21 cellular contexts compared by ENCODE assay signal in the genomic region with DNA sequence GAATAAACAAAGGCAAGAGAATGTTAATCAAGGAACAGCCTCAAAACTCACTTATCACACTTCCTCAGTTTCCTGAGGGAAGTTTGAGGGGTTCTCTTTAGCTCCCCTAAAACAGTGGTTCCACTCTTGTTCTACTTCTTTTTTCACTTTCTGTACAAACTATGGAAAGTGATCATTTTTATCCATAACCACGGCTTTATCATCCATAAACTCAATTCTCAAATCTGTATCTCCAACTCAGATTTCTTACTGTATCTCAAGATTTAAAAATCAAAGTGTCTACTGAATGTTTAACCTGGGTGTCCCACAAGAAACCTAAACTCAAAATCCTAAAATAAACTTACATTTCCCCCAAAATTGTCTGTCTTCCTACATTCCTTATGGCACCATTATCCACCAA. TPM values are rescaled to one million over a fixed set of nuclear protein-coding genes. Genes with fewer than 3 reads are reported as not detected.
DNase-seq lines count a peak whose midpoint lies in the region; ATAC-seq, FAIRE-seq and TF ChIP-seq lines count a peak whose summit lies in the region.
"Had no signal": no experiment of that assay in that cellular context is flagged by ENCODE, and none has a peak within 500 bp of the region (broad histone marks: within the 10 kb centered on the region; RNA-seq: fewer than 3 reads in every experiment).

No MANE protein-coding gene starts in this region.

- intact Hi-C loops in CD4-positive, alpha-beta T cell (cut with DNase I, micrococcal nuclease): no loop called here
- intact Hi-C loops in PC-9 (cut with micrococcal nuclease; ENCODE audit: unreplicated experiment) (no loop called here), mammary epithelial cell (cut with micrococcal nuclease) (no loop called here), colonic mucosa (cut with DNase I) (no loop called here)

- no TSS peak for BruUV-seq in PC-9 (replicated peaks; lab: Mats Ljungman, UMichigan)
- no TSS peak for BruUV-seq in mammary epithelial cell (replicated peaks; lab: Mats Ljungman, UMichigan)

- no peaks in the 10 kb centered on the region for H3K9me3 ChIP-seq in A549
- no peaks in the 10 kb centered on the region for H3K9me3 ChIP-seq in CD4-positive, alpha-beta T cell (ENCODE audit: control insufficient read depth, low read length)
- no peaks in the 10 kb centered on the region for H3K9me3 ChIP-seq in PC-9 (ENCODE audit: insufficient read depth, low read depth)
- H3K9me3 ChIP-seq in mammary epithelial cell (replicated peaks; ENCODE audit: insufficient read depth, low read length): no peaks in the 10 kb centered on the region
- no peaks in the 10 kb centered on the region for H3K9me3 ChIP-seq in colonic mucosa
- H3K9me3 ChIP-seq: prostate gland, thyroid gland had no signal

- H3K27ac Mint-ChIP-seq in CD4-positive, alpha-beta T cell: peak overlapping the region; percentile 50
- H3K27ac Mint-ChIP-seq: nephron progenitor cell had no signal

- no peaks in the 10 kb centered on the region for H3K9me2 ChIP-seq in PC-9 (ENCODE audit: insufficient read depth)

- TF ChIP-seq POLR2A in A549 (IDR thresholded peaks at IDR 0.05; ENCODE audit: low read length): no peak

- H3K36me3 Mint-ChIP-seq in CD4-positive, alpha-beta T cell (ENCODE audit: low read depth): peaks cover 32% of the 10 kb centered on the region
- H3K36me3 Mint-ChIP-seq: IgD-negative memory B cell had no signal

- H3K4me3 ChIP-seq in A549 (no peak overlapping the region), PC-9 (no peak overlapping the region), mammary epithelial cell (replicated peaks in 1 of 3; ENCODE audit: insufficient read depth in 1 of 3, low read depth in 2 of 3, low read length in 3 of 3) (no peak overlapping the region), colonic mucosa (no peak overlapping the region)
- H3K4me3 ChIP-seq: lung, prostate gland, smooth muscle cell, thyroid gland had no signal

- no peak overlapping the region for H3K4me3 Mint-ChIP-seq in CD4-positive, alpha-beta T cell
- H3K4me3 Mint-ChIP-seq: immature natural killer cell, nephron progenitor cell had no signal

- no peaks in the 10 kb centered on the region for H3K27me3 ChIP-seq in CD4-positive, alpha-beta T cell (ENCODE audit: control insufficient read depth, insufficient read depth, low read length)
- H3K27me3 ChIP-seq in PC-9 (ENCODE audit: insufficient read depth, low read depth) (no peaks in the 10 kb centered on the region), mammary epithelial cell (ENCODE audit: insufficient read depth, low read length) (no peaks in the 10 kb centered on the region), colonic mucosa (no peaks in the 10 kb centered on the region)
- H3K27me3 ChIP-seq: thyroid gland had no signal

- TF ChIP-seq CTCF in A549 (IDR thresholded peaks at IDR 0.05): no peak
- TF ChIP-seq CTCF in CD4-positive, alpha-beta T cell (IDR thresholded peaks at IDR 0.05): no peak
- TF ChIP-seq CTCF in PC-9 (conservative IDR thresholded peaks at IDR 0.05): no peak
- no peak for TF ChIP-seq CTCF in mammary epithelial cell (conservative IDR thresholded peaks at IDR 0.05 in 1 of 2, IDR thresholded peaks at IDR 0.05 in 1 of 2; ENCODE audit: extremely low read depth in 1 of 2, insufficient read depth in 1 of 2, low read depth in 1 of 2, low read length in 2 of 2)
- no peak for TF ChIP-seq CTCF in colonic mucosa (IDR thresholded peaks at IDR 0.05)

- POLR2A ChIA-PET in A549 (lab: Yijun Ruan, JAX): no interaction called here
- POLR2A ChIA-PET in CD4-positive, alpha-beta T cell (lab: Charles Lee): no interaction called here
- POLR2A ChIA-PET in PC-9 (lab: Charles Lee; ENCODE audit: unreplicated experiment): no interaction called here

- H4K20me1 ChIP-seq in PC-9 (ENCODE audit: insufficient read depth): peaks cover 24% of the 10 kb centered on the region
- no peaks in the 10 kb centered on the region for H4K20me1 ChIP-seq in mammary epithelial cell (ENCODE audit: insufficient read depth, low read length)

- H2AFZ ChIP-seq in PC-9: no peak overlapping the region
- H2AFZ ChIP-seq in mammary epithelial cell (ENCODE audit: low read depth, low read length): no peak overlapping the region

- DNase-seq in A549 (ENCODE audit: low read depth in 1 of 2, low spot score in 1 of 2) (no peak), PC-9 (no peak), mammary epithelial cell (no peak), mesenteric fat pad (ENCODE audit: low spot score) (no peak), colonic mucosa (no peak), NCI-H2196 treated with DMSO at 0.1 percent for 48 hours (lab: John Stamatoyannopoulos, UW; ENCODE audit: unreplicated experiment) (no peak), foreskin melanocyte (no peak)
- DNase-seq in CD4-positive, alpha-beta T cell: no peak
- DNase-seq: DMS 273 treated with DMSO at 0.1 percent for 48 hours, immature natural killer cell, NCI-H1092, NCI-H2107, NCI-H82, nephron progenitor cell, thyroid gland had no signal

- H3K4me2 ChIP-seq in A549 (peak overlapping the region; percentile 70; the same call in 2 of the 3 replicates), PC-9 (peak overlapping the region; percentile 17; the same call in 1 of the 2 replicates), mammary epithelial cell (ENCODE audit: insufficient read depth, low read depth, low read length) (no peak overlapping the region)
- H3K4me2 ChIP-seq: smooth muscle cell had no signal

- CTCF ChIA-PET in A549 (lab: Yijun Ruan, JAX) (interaction anchor here (1.5 to 6.1 kb wide), 2 partner anchors 16 to 124 kb away, joined by 4 to 40 read pairs; partner anchors contain the start of gene KLHDC9), PC-9 (lab: Charles Lee) (no interaction called here), mammary epithelial cell (lab: Charles Lee; ENCODE audit: low non-redundant PET) (no interaction called here)
- CTCF ChIA-PET in CD4-positive, alpha-beta T cell (lab: Charles Lee): no interaction called here

- 95% methylated on average over 1 of the region's 1 CpG for whole genome bisulfite sequencing in A549 (ENCODE audit: missing lambda C conversion rate)
- 100% methylated on average over 1 of the region's 1 CpG for WGBS in mammary epithelial cell (ENCODE audit: low coverage, missing lambda C conversion rate)

- dilution Hi-C loops in mammary epithelial cell (cut with HindIII; ENCODE audit: low sequenced_read_pairs): no loop called here

- peaks cover 87% of the 10 kb centered on the region for H3K79me2 ChIP-seq in PC-9 (ENCODE audit: low read depth)
- peaks cover 89% of the 10 kb centered on the region for H3K79me2 ChIP-seq in mammary epithelial cell (ENCODE audit: insufficient read depth, low read length)

- no peak for ATAC-seq in A549
- no peak for ATAC-seq in CD4-positive, alpha-beta T cell (ENCODE audit: poor library complexity)

- H3K9me3 Mint-ChIP-seq in CD4-positive, alpha-beta T cell: no peaks in the 10 kb centered on the region
- H3K9me3 Mint-ChIP-seq: IgD-negative memory B cell, immature natural killer cell, nephron progenitor cell had no signal

- H3K9ac ChIP-seq in mammary epithelial cell (ENCODE audit: insufficient read depth, low read length): no peak overlapping the region
- H3K9ac ChIP-seq in colonic mucosa (ENCODE audit: low read depth in 2 of 2, low read length in 2 of 2): no peak overlapping the region

- no peak for TF ChIP-seq EP300 in A549 (IDR thresholded peaks at IDR 0.05)

- peak overlapping the region; percentile 4 to 97; a peak in 3 of 6 replicates for H3K27ac ChIP-seq in A549
- H3K27ac ChIP-seq in CD4-positive, alpha-beta T cell (ENCODE audit: low read depth, low read length): no peak overlapping the region
- H3K27ac ChIP-seq in PC-9: peak overlapping the region; percentile 81
- peak overlapping the region; percentile 40 for H3K27ac ChIP-seq in mammary epithelial cell (ENCODE audit: insufficient read depth, low read depth, low read length)
- no peak overlapping the region for H3K27ac ChIP-seq in colonic mucosa
- H3K27ac ChIP-seq: prostate gland, thyroid gland, VCaP had no signal

- H3F3A ChIP-seq in PC-9 (ENCODE audit: insufficient read depth, low read depth): peaks cover 40% of the 10 kb centered on the region

- no peaks in the 10 kb centered on the region for H3K27me3 Mint-ChIP-seq in CD4-positive, alpha-beta T cell
- H3K27me3 Mint-ChIP-seq: IgD-negative memory B cell had no signal

- no peak for TF ChIP-seq RAD21 in A549 (conservative IDR thresholded peaks at IDR 0.05 in 1 of 2, IDR thresholded peaks at IDR 0.05 in 1 of 2)

- peaks cover 66% of the 10 kb centered on the region for H3K4me1 Mint-ChIP-seq in CD4-positive, alpha-beta T cell (ENCODE audit: low read depth)

- H3K4me1 ChIP-seq in A549: peaks cover 46% of the 10 kb centered on the region
- peaks cover 41% of the 10 kb centered on the region for H3K4me1 ChIP-seq in PC-9 (replicated peaks; ENCODE audit: insufficient read depth)
- H3K4me1 ChIP-seq in mammary epithelial cell (ENCODE audit: insufficient read depth, low read length): peaks cover 26% of the 10 kb centered on the region
- H3K4me1 ChIP-seq in colonic mucosa: peaks cover 11% of the 10 kb centered on the region

- no peak for FAIRE-seq in A549 (lab: Jason Lieb, UNC)
- FAIRE-seq: bronchial epithelial cell had no signal

- in situ Hi-C loops in mammary epithelial cell (cut with MboI; ENCODE audit: low sequenced_read_pairs in 2 of 2): no loop called here

- H3K36me3 ChIP-seq in PC-9 (ENCODE audit: low read depth): peaks cover 11% of the 10 kb centered on the region; the same call in 1 of the 2 replicates
- peaks cover 5% of the 10 kb centered on the region for H3K36me3 ChIP-seq in mammary epithelial cell (ENCODE audit: insufficient read depth, low read length)
- no peaks in the 10 kb centered on the region for H3K36me3 ChIP-seq in colonic mucosa
- H3K36me3 ChIP-seq: prostate gland, thyroid gland had no signal

RNA-seq across cellular contexts. Expression of gene PFDN2, which starts 3.9 kb away (rescaled TPM):
- polyA plus RNA-seq in A549 (2011; rRNA removed) (106 and 187 TPM in 2 replicates), A549 (2017; fragmentation: RNase III; extraction: RNeasy Plus Mini Kit Qiagen cat#74134 plus additional on column Dnase treatment) (179 to 203 TPM (median 187 TPM) in 3 replicates), mammary epithelial cell (181 TPM)
- 142 and 276 TPM in 2 replicates for polyA plus RNA-seq in A549 (2012; cell fraction: cytosol; rRNA removed)
- polyA plus RNA-seq in A549 (2012; cell fraction: nucleus; rRNA removed): 43.9 and 64.9 TPM in 2 replicates
- polyA minus RNA-seq in A549 (2011; rRNA and poly(A)+ RNA removed): 14.6 and 21.9 TPM in 2 replicates
- total RNA-seq in CD4-positive, alpha-beta T cell: 10 to 100 TPM; 46.2 to 57.7 TPM
- total RNA-seq in PC-9 (2021) (68.2 and 74.4 TPM in 2 replicates), mammary epithelial cell (100 to 1,000 TPM in 1 of 2 donors, 10 to 100 TPM in 1; 34.2 to 141 TPM), mesenteric fat pad (66.9 TPM), colonic mucosa (10 to 100 TPM; 42.7 to 49.6 TPM)
- 12.6 TPM for polyA minus RNA-seq in mammary epithelial cell

RNA-seq across cellular contexts. Expression of gene NIT1, which starts 4.0 kb away (rescaled TPM):
- polyA plus RNA-seq in A549 (2011; rRNA removed) (29.9 and 38.6 TPM in 2 replicates), A549 (2017; fragmentation: RNase III; extraction: RNeasy Plus Mini Kit Qiagen cat#74134 plus additional on column Dnase treatment) (44.5 to 49.4 TPM (median 45.8 TPM) in 3 replicates), mammary epithelial cell (57.8 TPM)
- 34.9 and 45.5 TPM in 2 replicates for polyA plus RNA-seq in A549 (2012; cell fraction: cytosol; rRNA removed)
- polyA plus RNA-seq in A549 (2012; cell fraction: nucleus; rRNA removed): 63.1 and 65.0 TPM in 2 replicates
- 59.8 and 69.6 TPM in 2 replicates for polyA minus RNA-seq in A549 (2011; rRNA and poly(A)+ RNA removed)
- 10 to 100 TPM; 15.9 to 18.0 TPM for total RNA-seq in CD4-positive, alpha-beta T cell
- total RNA-seq in PC-9 (2021) (25.9 and 26.8 TPM in 2 replicates), mammary epithelial cell (10 to 100 TPM; 31.3 to 51.1 TPM), mesenteric fat pad (32.7 TPM), colonic mucosa (10 to 100 TPM; 58.8 to 84.4 TPM)
- polyA minus RNA-seq in mammary epithelial cell: 21.7 TPM

RNA-seq across cellular contexts. Expression of gene KLHDC9, which starts 15.8 kb away (rescaled TPM):
- polyA plus RNA-seq in A549 (2011; rRNA removed) (3.6 and 4.6 TPM in 2 replicates), A549 (2017; fragmentation: RNase III; extraction: RNeasy Plus Mini Kit Qiagen cat#74134 plus additional on column Dnase treatment) (0.93 to 2.0 TPM (median 1.2 TPM) in 3 replicates), mammary epithelial cell (1.7 TPM)
- polyA plus RNA-seq in A549 (2012; cell fraction: cytosol; rRNA removed): 1.9 and 2.3 TPM in 2 replicates
- polyA plus RNA-seq in A549 (2012; cell fraction: nucleus; rRNA removed): 2.8 and 3.9 TPM in 2 replicates
- 0.70 and 2.2 TPM in 2 replicates for polyA minus RNA-seq in A549 (2011; rRNA and poly(A)+ RNA removed)
- under 1 TPM in 1 of 2 experiments, not detected in 1; 0.41 TPM for total RNA-seq in CD4-positive, alpha-beta T cell
- total RNA-seq in PC-9 (2021) (5.6 and 7.4 TPM in 2 replicates), mammary epithelial cell (1 to 10 TPM; 3.0 to 3.8 TPM), mesenteric fat pad (not detected), colonic mucosa (10 to 100 TPM in 1 of 2 donors, 1 to 10 TPM in 1; 7.1 to 10.1 TPM)
- polyA minus RNA-seq in mammary epithelial cell: not detected

RNA-seq across cellular contexts. Expression of gene DEDD, which starts 18.6 kb away (rescaled TPM):
- 35.9 and 38.4 TPM in 2 replicates for polyA plus RNA-seq in A549 (2011; rRNA removed)
- 41.2 and 47.2 TPM in 2 replicates for polyA plus RNA-seq in A549 (2012; cell fraction: cytosol; rRNA removed)
- 40.8 and 45.2 TPM in 2 replicates for polyA plus RNA-seq in A549 (2012; cell fraction: nucleus; rRNA removed)
- 20.5 to 25.9 TPM (median 25.3 TPM) in 3 replicates for polyA plus RNA-seq in A549 (2017; fragmentation: RNase III; extraction: RNeasy Plus Mini Kit Qiagen cat#74134 plus additional on column Dnase treatment)
- polyA minus RNA-seq in A549 (2011; rRNA and poly(A)+ RNA removed): 54.6 and 75.4 TPM in 2 replicates
- 10 to 100 TPM; 35.5 to 36.6 TPM for total RNA-seq in CD4-positive, alpha-beta T cell
- 26.7 and 29.8 TPM in 2 replicates for total RNA-seq in PC-9 (2021)
- 10 to 100 TPM; 40.0 to 42.3 TPM for total RNA-seq in mammary epithelial cell
- 51.4 TPM for polyA plus RNA-seq in mammary epithelial cell
- polyA minus RNA-seq in mammary epithelial cell: 97.2 TPM
- total RNA-seq in mesenteric fat pad: 61.9 TPM
- total RNA-seq in colonic mucosa: 10 to 100 TPM; 33.8 to 34.3 TPM

RNA-seq across cellular contexts. Expression of gene NECTIN4, which starts 24.6 kb away (rescaled TPM):
- polyA plus RNA-seq in A549 (2011; rRNA removed) (3.1 and 4.3 TPM in 2 replicates), A549 (2017; fragmentation: RNase III; extraction: RNeasy Plus Mini Kit Qiagen cat#74134 plus additional on column Dnase treatment) (1.3 to 1.8 TPM (median 1.5 TPM) in 3 replicates), mammary epithelial cell (5.5 TPM)
- polyA plus RNA-seq in A549 (2012; cell fraction: cytosol; rRNA removed): 2.1 and 2.5 TPM in 2 replicates
- 2.1 and 3.4 TPM in 2 replicates for polyA plus RNA-seq in A549 (2012; cell fraction: nucleus; rRNA removed)
- 9.2 and 10.7 TPM in 2 replicates for polyA minus RNA-seq in A549 (2011; rRNA and poly(A)+ RNA removed)
- total RNA-seq in CD4-positive, alpha-beta T cell: under 1 TPM; 0.22 TPM
- total RNA-seq in PC-9 (2021) (8.8 and 9.0 TPM in 2 replicates), mammary epithelial cell (10 to 100 TPM in 1 of 2 donors, 1 to 10 TPM in 1; 5.6 to 13.2 TPM), mesenteric fat pad (not detected), colonic mucosa (1 to 10 TPM; 4.6 to 7.8 TPM)
- 53.4 TPM for polyA minus RNA-seq in mammary epithelial cell
- polyA plus RNA-seq: IgD-negative memory B cell, immature natural killer cell had no signal

Comparison
In these comparisons a context has a peak if more than half of its experiments do, and no peak if none do; other contexts are left out.
1. H3K27ac ChIP-seq: peak in A549 (2 of 2), PC-9 (single experiment) and mammary epithelial cell (single experiment); none in CD4-positive, alpha-beta T cell (single experiment) and colonic mucosa (single experiment).